Comparison of ENCODE assay signal across 35 cellular contexts in the genomic region with DNA sequence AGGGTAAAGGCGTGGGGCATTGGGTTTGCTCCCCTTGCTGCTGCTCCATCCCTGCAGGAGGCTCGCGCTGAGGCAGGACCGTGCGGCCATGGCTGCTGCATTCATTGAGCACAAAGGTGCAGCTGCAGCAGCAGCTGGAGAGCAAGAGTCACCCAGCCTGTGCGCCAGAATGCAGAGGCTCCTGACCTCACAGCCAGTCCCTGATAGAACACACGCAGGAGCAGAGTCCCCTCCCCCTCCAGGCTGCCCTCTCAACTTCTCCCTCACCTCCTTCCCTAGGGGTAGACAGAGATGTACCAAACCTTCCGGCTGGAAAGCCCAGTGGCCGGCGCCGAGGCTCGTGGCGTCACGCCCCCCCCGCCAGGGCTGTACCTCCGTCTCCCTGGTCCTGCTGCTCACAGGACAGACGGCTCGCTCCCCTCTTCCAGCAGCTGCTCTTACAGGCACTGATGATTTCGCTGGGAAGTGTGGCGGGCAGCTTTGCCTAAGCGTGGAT. TPM values are rescaled to one million over a fixed set of nuclear protein-coding genes. Genes with fewer than 3 reads are reported as not detected.
"Had no signal": no experiment of that assay in that cellular context is flagged by ENCODE, and none has a peak within 500 bp of the region (broad histone marks: within the 10 kb centered on the region; RNA-seq: fewer than 3 reads in every experiment).

No MANE protein-coding gene starts in this region.

- H3K27ac ChIP-seq: brain microvascular endothelial cell, epithelial cell of prostate, esophagus squamous epithelium, gastroesophageal sphincter, heart right ventricle, WERI-Rb-1 had no signal

- H3K27me3 ChIP-seq: brain microvascular endothelial cell, esophagus squamous epithelium, gastroesophageal sphincter, heart right ventricle had no signal

- ATAC-seq: activated CD4-positive, CD25-positive, alpha-beta regulatory T cell treated with anti-CD3 and anti-CD28 coated beads, Interleukin-2, amount 50 U/mL, for 24 hours; activated CD8-positive, alpha-beta T cell treated with anti-CD3 and anti-CD28 coated beads for 36 hours; activated T-cell treated with anti-CD3 and anti-CD28 coated beads, Interleukin-2, amount 50 U/mL, for 4 hours; activated T-helper 17 cell treated with anti-CD3 and anti-CD28 coated beads, Interleukin-2, amount 50 U/mL, for 72 hours; gastroesophageal sphincter; T-helper 17 cell had no signal

- H3K4me3 ChIP-seq: esophagus squamous epithelium, gastroesophageal sphincter, heart right ventricle had no signal

- FAIRE-seq: astrocyte, bronchial epithelial cell, colon, endometrium, endothelial cell of umbilical vein had no signal

- DNase-seq: activated B cell treated with CpG ODN at 0.5 μM for 24 hours; activated CD4-positive, alpha-beta T cell treated with anti-CD3 and anti-CD28 coated beads for 48 hours; activated CD4-positive, alpha-beta T cell treated with anti-CD3 and anti-CD28 coated beads, Interleukin-2, amount 50 U/mL, for 1 hour; activated CD4-positive, alpha-beta T cell treated with anti-CD3 and anti-CD28 coated beads, Interleukin-2, amount 50 U/mL, for 48 hours; activated CD8-positive, alpha-beta memory T cell treated with anti-CD3 and anti-CD28 coated beads for 24 hours; activated CD8-positive, alpha-beta T cell treated with anti-CD3 and anti-CD28 coated beads for 36 hours; activated gamma-delta T cell treated with Interleukin-2 at 50 U/mL for 16 hours; activated naive CD4-positive, alpha-beta T cell treated with anti-CD3 and anti-CD28 coated beads, Interleukin-2, amount 50 U/mL, for 16 hours; activated naive CD4-positive, alpha-beta T cell treated with Interleukin-2 at 50 U/mL for 16 hours; activated T-cell treated with anti-CD3 and anti-CD28 coated beads, Interleukin-2, amount 50 U/mL, for 4 hours; amniotic stem cell; anterior cingulate cortex; brain microvascular endothelial cell; cortex of kidney; dermis blood vessel endothelial cell; effector CD4-positive, alpha-beta T cell; esophagus squamous epithelium; foreskin melanocyte; heart right ventricle; T-helper 1 cell; T-helper 17 cell; T1000; WERI-Rb-1 had no signal

RNA-seq across cellular contexts. Expression of gene PGPEP1L, which starts 47.0 kb away (rescaled TPM):
- total RNA-seq: activated B cell treated with CpG ODN at 0.5 μM for 24 hours; activated CD8-positive, alpha-beta T cell treated with anti-CD3 and anti-CD28 coated beads for 36 hours; activated T-cell treated with anti-CD3 and anti-CD28 coated beads, Interleukin-2, amount 50 U/mL, for 4 hours; activated T-helper 17 cell treated with anti-CD3 and anti-CD28 coated beads, Interleukin-2, amount 50 U/mL, for 72 hours; astrocyte; bronchial epithelial cell; dermis blood vessel endothelial cell; endothelial cell of umbilical vein; esophagus squamous epithelium; fibroblast of lung; fibroblast of villous mesenchyme; gastroesophageal sphincter; glomerular endothelial cell; T-helper 17 cell had no signal
- polyA plus RNA-seq: endothelial cell of umbilical vein, fibroblast of lung had no signal
